19 cellular contexts compared by ENCODE assay signal in the genomic region with DNA sequence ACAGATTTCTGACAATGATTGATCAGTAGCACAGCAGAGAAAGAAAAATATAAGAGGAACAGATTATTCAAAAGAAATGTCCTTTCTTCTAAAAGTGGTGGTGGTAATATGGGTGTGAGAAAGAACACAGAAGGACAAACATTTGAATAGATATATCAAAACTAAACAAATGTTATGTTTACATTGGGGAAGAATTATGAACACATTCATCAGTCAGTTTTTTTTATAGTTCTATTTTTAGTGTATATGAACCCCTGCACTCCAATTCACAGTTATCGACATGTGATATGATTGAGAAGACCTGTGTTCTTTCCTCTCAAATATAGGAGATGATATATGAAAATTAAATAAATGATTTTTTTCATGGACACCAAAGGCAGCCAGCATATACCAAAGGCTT.
DNase-seq lines count a peak whose midpoint lies in the region; ATAC-seq and TF ChIP-seq lines count a peak whose summit lies in the region.
"Had no signal": no experiment of that assay in that cellular context is flagged by ENCODE, and none has a peak within 500 bp of the region (broad histone marks: within the 10 kb centered on the region; RNA-seq: fewer than 3 reads in every experiment).

No MANE protein-coding gene starts in this region.

- H4K20me1 ChIP-seq in mammary epithelial cell (ENCODE audit: insufficient read depth, low read length) (no peaks in the 10 kb centered on the region), SU-DHL-6 (ENCODE audit: low read depth, low read length) (no peaks in the 10 kb centered on the region)
- H4K20me1 ChIP-seq: BLaER1 treated with 17β-estradiol and CSF1 and Interleukin-3, amounts not matched to agents 10 nM and 100 nM had no signal

- H4K8ac ChIP-seq in mesendoderm (ENCODE audit: low read depth, low read length): no peak overlapping the region

- H3K27me3 ChIP-seq in mammary epithelial cell (ENCODE audit: insufficient read depth, low read length) (peaks cover 2% of the 10 kb centered on the region), SU-DHL-6 (ENCODE audit: low read length) (no peaks in the 10 kb centered on the region), mesendoderm (ENCODE audit: insufficient read depth, low read length, poor library complexity) (no peaks in the 10 kb centered on the region)
- H3K27me3 ChIP-seq: BLaER1 treated with 17β-estradiol and CSF1 and Interleukin-3, amounts not matched to agents 10 nM and 100 nM had no signal

- no peak overlapping the region for H3K4me3 Mint-ChIP-seq in MCF 10A (ENCODE audit: unreplicated experiment)
- H3K4me3 Mint-ChIP-seq: B cell; CD4-positive, alpha-beta T cell; CD8-positive, alpha-beta T cell had no signal

- no peaks in the 10 kb centered on the region for H3K36me3 Mint-ChIP-seq in MCF 10A (ENCODE audit: insufficient read depth, unreplicated experiment)
- H3K36me3 Mint-ChIP-seq: CD8-positive, alpha-beta T cell had no signal

- peak overlapping the region; percentile 94 for H3K4ac ChIP-seq in mesendoderm (ENCODE audit: low read depth, low read length)

- peak overlapping the region; percentile 60 for H3K18ac ChIP-seq in mesendoderm (ENCODE audit: low read length)

- in situ Hi-C loops in mammary epithelial cell (cut with MboI; ENCODE audit: low sequenced_read_pairs in 2 of 2): loop anchor here (10.0 to 25.0 kb wide), 2 partner anchors 603 to 606 kb away; no protein-coding TSS in a partner anchor

- H3K27ac ChIP-seq in mammary epithelial cell (ENCODE audit: insufficient read depth, low read depth, low read length) (no peak overlapping the region), SU-DHL-6 (ENCODE audit: low read depth, low read length) (no peak overlapping the region), mesendoderm (ENCODE audit: low read depth, low read length) (no peak overlapping the region)
- H3K27ac ChIP-seq: 22Rv1, A549, C4-2B had no signal

- peak overlapping the region; percentile 85 for H2BK15ac ChIP-seq in mesendoderm (replicated peaks; ENCODE audit: low read depth)

- H3K4me2 ChIP-seq in mammary epithelial cell (ENCODE audit: insufficient read depth, low read depth, low read length) (no peak overlapping the region), SU-DHL-6 (ENCODE audit: low read depth, low read length, poor library complexity, severe bottlenecking) (no peak overlapping the region), mesendoderm (ENCODE audit: low read length) (no peak overlapping the region)
- H3K4me2 ChIP-seq: A549; BLaER1 treated with 17β-estradiol and CSF1 and Interleukin-3, amounts not matched to agents 10 nM and 100 nM had no signal

- H2BK120ac ChIP-seq in mesendoderm (ENCODE audit: low read depth, low read length): peak overlapping the region; percentile 12

- no peaks in the 10 kb centered on the region for H3K27me3 Mint-ChIP-seq in MCF 10A (ENCODE audit: insufficient read depth, unreplicated experiment)
- H3K27me3 Mint-ChIP-seq: CD4-positive, alpha-beta T cell had no signal

- H3K56ac ChIP-seq in mesendoderm (ENCODE audit: low read length): no peak overlapping the region

- WGBS in mammary epithelial cell (ENCODE audit: low coverage, missing lambda C conversion rate): 92% methylated on average over 1 of the region's 1 CpG
- WGBS in mesendoderm (ENCODE audit: extremely low coverage, insufficient coverage, low lambda C conversion rate): no CpG with 5 or more reads among the region's 1 CpG

- dilution Hi-C loops in mammary epithelial cell (cut with HindIII; ENCODE audit: low sequenced_read_pairs): no loop called here

- CTCF ChIA-PET in MCF 10A (lab: Yijun Ruan, JAX): interaction anchor here (0.6 to 9.3 kb wide), 7 partner anchors 27 to 802 kb away, joined by 3 to 172 read pairs (median 3); no protein-coding TSS in a partner anchor
- CTCF ChIA-PET in mammary epithelial cell (lab: Charles Lee; ENCODE audit: low non-redundant PET): no interaction called here

- TF ChIP-seq CTCF in MCF 10A (IDR thresholded peaks at IDR 0.05; ENCODE audit: unreplicated experiment): no peak
- no peak for TF ChIP-seq CTCF in mammary epithelial cell (conservative IDR thresholded peaks at IDR 0.05 in 1 of 2, IDR thresholded peaks at IDR 0.05 in 1 of 2; ENCODE audit: extremely low read depth in 1 of 2, insufficient read depth in 1 of 2, low read depth in 1 of 2, low read length in 2 of 2)
- no peak for TF ChIP-seq CTCF in SU-DHL-6 (IDR thresholded peaks at IDR 0.05; ENCODE audit: insufficient read depth, low read length, poor library complexity, severe bottlenecking)
- no peak for TF ChIP-seq CTCF in omental fat pad (IDR thresholded peaks at IDR 0.05)

- H2BK5ac ChIP-seq in mesendoderm (ENCODE audit: low read length): no peak overlapping the region

- no peaks in the 10 kb centered on the region for H3K4me1 ChIP-seq in mammary epithelial cell (ENCODE audit: insufficient read depth, low read length)
- no peaks in the 10 kb centered on the region for H3K4me1 ChIP-seq in mesendoderm (ENCODE audit: control insufficient read depth, low read depth, low read length)
- H3K4me1 ChIP-seq: A549, Caco-2 had no signal

- H3K36me3 ChIP-seq in mammary epithelial cell (ENCODE audit: insufficient read depth, low read length): no peaks in the 10 kb centered on the region
- H3K36me3 ChIP-seq in SU-DHL-6 (ENCODE audit: low read length): no peaks in the 10 kb centered on the region
- H3K36me3 ChIP-seq in mesendoderm (ENCODE audit: control insufficient read depth, insufficient read depth, low read length): no peaks in the 10 kb centered on the region
- H3K36me3 ChIP-seq: BLaER1 treated with 17β-estradiol and CSF1 and Interleukin-3, amounts not matched to agents 10 nM and 100 nM had no signal

- no peaks in the 10 kb centered on the region for H3K79me1 ChIP-seq in mesendoderm (ENCODE audit: low read length)

- H3K27ac Mint-ChIP-seq in MCF 10A (ENCODE audit: low read depth, unreplicated experiment): peak overlapping the region; percentile 21
- H3K27ac Mint-ChIP-seq: B cell; CD4-positive, alpha-beta T cell; CD8-positive, alpha-beta T cell had no signal

- H3K79me2 ChIP-seq in mammary epithelial cell (ENCODE audit: insufficient read depth, low read length) (no peaks in the 10 kb centered on the region), SU-DHL-6 (ENCODE audit: insufficient read depth, low read length) (no peaks in the 10 kb centered on the region), mesendoderm (ENCODE audit: control insufficient read depth, insufficient read depth, low read length) (no peaks in the 10 kb centered on the region)

- H3K9me2 ChIP-seq in SU-DHL-6 (replicated peaks; ENCODE audit: insufficient read depth, low read length): no peaks in the 10 kb centered on the region

- ATAC-seq in HG02981 (IDR thresholded peaks at IDR 0.05; ENCODE audit: unreplicated experiment) (no peak), Right ventricle myocardium superior (ENCODE audit: poor library complexity) (no peak), omental fat pad (ENCODE audit: low FRiP score) (no peak)
- ATAC-seq: A549; CD8-positive, alpha-beta T cell had no signal

- no peaks in the 10 kb centered on the region for H3F3A ChIP-seq in SU-DHL-6 (ENCODE audit: insufficient read depth)

- BruUV-seq in MCF 10A (replicated peaks; lab: Mats Ljungman, UMichigan) (no TSS peak), mammary epithelial cell (replicated peaks; lab: Mats Ljungman, UMichigan) (no TSS peak)

- no peak overlapping the region for H3K23ac ChIP-seq in mesendoderm (ENCODE audit: low read length)

- POLR2A ChIA-PET in MCF 10A (lab: Yijun Ruan, JAX): interaction anchor here (0.6 kb wide), 1 partner anchor 642 kb away, joined by 3 read pairs; no protein-coding TSS in a partner anchor

- H4K5ac ChIP-seq in mesendoderm (ENCODE audit: low read length): no peak overlapping the region

- H3K9me3 ChIP-seq in mammary epithelial cell (replicated peaks; ENCODE audit: insufficient read depth, low read length) (no peaks in the 10 kb centered on the region), SU-DHL-6 (ENCODE audit: insufficient read depth, low read length) (no peaks in the 10 kb centered on the region)
- H3K9me3 ChIP-seq: A549, Caco-2 had no signal

- H3K4me3 ChIP-seq in mammary epithelial cell (replicated peaks in 1 of 3; ENCODE audit: insufficient read depth in 1 of 3, low read depth in 2 of 3, low read length in 3 of 3): no peak overlapping the region
- H3K4me3 ChIP-seq in SU-DHL-6 (ENCODE audit: insufficient read depth, low read length, poor library complexity, severe bottlenecking): no peak overlapping the region
- H3K4me3 ChIP-seq in mesendoderm (ENCODE audit: low read length): no peak overlapping the region
- H3K4me3 ChIP-seq: A549; BLaER1 treated with 17β-estradiol and CSF1 and Interleukin-3, amounts not matched to agents 10 nM and 100 nM had no signal

- intact Hi-C loops in MCF 10A (cut with micrococcal nuclease) (loop anchor here (5.0 to 10.0 kb wide), 2 partner anchors 103 to 806 kb away; no protein-coding TSS in a partner anchor), mammary epithelial cell (cut with micrococcal nuclease) (loop anchor here (5.0 to 10.0 kb wide), 3 partner anchors 143 to 1041 kb away; no protein-coding TSS in a partner anchor), Right ventricle myocardium superior (cut with DNase I) (loop anchor here (5.0 kb wide), 1 partner anchor 601 kb away; no protein-coding TSS in a partner anchor)

- no peaks in the 10 kb centered on the region for H3K9me3 Mint-ChIP-seq in MCF 10A (ENCODE audit: unreplicated experiment)
- H3K9me3 Mint-ChIP-seq: CD4-positive, alpha-beta T cell; CD8-positive, alpha-beta T cell had no signal

- H3K9ac ChIP-seq in mammary epithelial cell (ENCODE audit: insufficient read depth, low read length) (no peak overlapping the region), SU-DHL-6 (ENCODE audit: low read length) (no peak overlapping the region), mesendoderm (ENCODE audit: low read length) (no peak overlapping the region)
- H3K9ac ChIP-seq: BLaER1 treated with 17β-estradiol and CSF1 and Interleukin-3, amounts not matched to agents 10 nM and 100 nM had no signal

- DNase-seq in MCF 10A (ENCODE audit: unreplicated experiment) (no peak), mammary epithelial cell (no peak), mesendoderm (no peak), Right ventricle myocardium superior (no peak), omental fat pad (ENCODE audit: low spot score) (no peak)
- DNase-seq: AML-193; Caco-2; Calu3; CD4-positive, alpha-beta T cell; CD8-positive, alpha-beta T cell; DMS79 treated with DMSO at 0.1 percent for 48 hours; GF-D8 had no signal

- no peak overlapping the region for H2AK5ac ChIP-seq in mesendoderm (ENCODE audit: low read length)

- no peak overlapping the region for H2AFZ ChIP-seq in mammary epithelial cell (ENCODE audit: low read depth, low read length)
- H2AFZ ChIP-seq in SU-DHL-6 (ENCODE audit: low read depth, low read length, severe bottlenecking): peak overlapping the region; percentile 24

- H3K4me1 Mint-ChIP-seq in MCF 10A (ENCODE audit: insufficient read depth, unreplicated experiment): peaks cover 7% of the 10 kb centered on the region
- H3K4me1 Mint-ChIP-seq: B cell had no signal
